Comparison of ENCODE assay signal across 16 cellular contexts in the genomic region with DNA sequence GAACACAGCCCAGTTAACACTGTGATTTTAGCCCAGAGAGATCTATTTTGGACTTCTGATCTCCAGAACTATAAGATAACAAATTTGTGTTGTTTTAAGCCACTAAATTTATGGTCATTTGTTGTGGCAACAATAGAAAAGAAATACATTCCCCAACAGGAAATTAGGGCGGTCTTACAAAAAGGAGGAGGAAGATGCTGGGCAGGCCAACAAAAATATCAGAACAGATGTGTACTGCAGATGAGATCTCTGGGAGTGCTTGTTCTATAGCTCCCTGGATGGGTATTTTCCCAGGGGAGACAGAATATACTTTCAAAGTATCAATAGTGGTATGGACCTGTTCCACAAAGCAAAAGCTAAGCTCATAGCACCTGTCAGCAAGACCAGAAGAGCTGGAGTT. TPM values are rescaled to one million over a fixed set of nuclear protein-coding genes. Genes with fewer than 3 reads are reported as not detected.
DNase-seq lines count a peak whose midpoint lies in the region; ATAC-seq and TF ChIP-seq lines count a peak whose summit lies in the region.
"Had no signal": no experiment of that assay in that cellular context is flagged by ENCODE, and none has a peak within 500 bp of the region (broad histone marks: within the 10 kb centered on the region; RNA-seq: fewer than 3 reads in every experiment).

No MANE protein-coding gene starts in this region.

- H3K27me3 Mint-ChIP-seq in natural killer cell (ENCODE audit: low read depth in 2 of 2): no peaks in the 10 kb centered on the region

- H3K27me3 ChIP-seq in adipocyte (replicated peaks; ENCODE audit: control insufficient read depth, insufficient read depth, low read length): no peaks in the 10 kb centered on the region

- DNase-seq in AG20443 (ENCODE audit: low spot score): peak; percentile 18
- peak; percentile 9 for DNase-seq in adipocyte (ENCODE audit: low read depth)
- DNase-seq in fibroblast of peridontal ligament (ENCODE audit: extremely low read depth): peak; percentile 24
- no peak for DNase-seq in natural killer cell
- DNase-seq in effector CD8-positive, alpha-beta T cell (lab: John Stamatoyannopoulos, UW): no peak
- no peak for DNase-seq in activated gamma-delta T cell (lab: John Stamatoyannopoulos, UW)
- DNase-seq: CD8-positive, alpha-beta memory T cell; NCI-H1048; NCI-H1694; NCI-H446; PC-3 had no signal

- H3K4me3 ChIP-seq in adipocyte (ENCODE audit: low read length): no peak overlapping the region
- H3K4me3 ChIP-seq: GM23338, K562 had no signal

- H3K36me3 ChIP-seq in adipocyte (ENCODE audit: control insufficient read depth, insufficient read depth, low read length, severe bottlenecking): no peaks in the 10 kb centered on the region

- intact Hi-C loops in natural killer cell (cut with micrococcal nuclease): no loop called here

- no peak overlapping the region for H3K9ac ChIP-seq in adipocyte (ENCODE audit: low read length)

- peaks cover 39 to 48% of the 10 kb centered on the region in 2 donors for H3K4me1 Mint-ChIP-seq in natural killer cell
- H3K4me1 Mint-ChIP-seq: GM23338 had no signal

- H3K4me3 Mint-ChIP-seq in natural killer cell: peak overlapping the region; percentile 63
- H3K4me3 Mint-ChIP-seq: B cell, GM23338 had no signal

- ATAC-seq in natural killer cell (no peak), GM21447 (IDR thresholded peaks at IDR 0.05; ENCODE audit: unreplicated experiment) (no peak), SK-N-SH treated with all-trans-retinoic acid at 6 μM for 48 hours (no peak)
- ATAC-seq: GM23338, K562, PC-3 had no signal

- H3K9me3 Mint-ChIP-seq in natural killer cell: no peaks in the 10 kb centered on the region
- H3K9me3 Mint-ChIP-seq: CD8-positive, alpha-beta memory T cell; GM23338 had no signal

- no peak for TF ChIP-seq CTCF in natural killer cell (IDR thresholded peaks at IDR 0.05)

- peaks cover 7% of the 10 kb centered on the region for H3K36me3 Mint-ChIP-seq in natural killer cell

- no peaks in the 10 kb centered on the region for H3K4me1 ChIP-seq in adipocyte (ENCODE audit: control insufficient read depth, insufficient read depth, low read length)

- H3K9me3 ChIP-seq in adipocyte (ENCODE audit: control insufficient read depth, low read length): no peaks in the 10 kb centered on the region

- H3K27ac Mint-ChIP-seq in natural killer cell: peak overlapping the region; percentile 58 to 87
- H3K27ac Mint-ChIP-seq: B cell, GM23338 had no signal

TF ChIP-seq in SK-N-SH treated with all-trans-retinoic acid at 6 μM for 48 hours, 23 proteins besides CTCF, POLR2A, EP300 and RAD21:
- no peak for TF ChIP-seq BACH2 (CRISPR knock-in tag; IDR thresholded peaks at IDR 0.05; ENCODE audit: borderline replicate concordance)
- no peak for TF ChIP-seq GLIS3 (CRISPR knock-in tag; IDR thresholded peaks at IDR 0.05)
- TF ChIP-seq, protein P1, sequence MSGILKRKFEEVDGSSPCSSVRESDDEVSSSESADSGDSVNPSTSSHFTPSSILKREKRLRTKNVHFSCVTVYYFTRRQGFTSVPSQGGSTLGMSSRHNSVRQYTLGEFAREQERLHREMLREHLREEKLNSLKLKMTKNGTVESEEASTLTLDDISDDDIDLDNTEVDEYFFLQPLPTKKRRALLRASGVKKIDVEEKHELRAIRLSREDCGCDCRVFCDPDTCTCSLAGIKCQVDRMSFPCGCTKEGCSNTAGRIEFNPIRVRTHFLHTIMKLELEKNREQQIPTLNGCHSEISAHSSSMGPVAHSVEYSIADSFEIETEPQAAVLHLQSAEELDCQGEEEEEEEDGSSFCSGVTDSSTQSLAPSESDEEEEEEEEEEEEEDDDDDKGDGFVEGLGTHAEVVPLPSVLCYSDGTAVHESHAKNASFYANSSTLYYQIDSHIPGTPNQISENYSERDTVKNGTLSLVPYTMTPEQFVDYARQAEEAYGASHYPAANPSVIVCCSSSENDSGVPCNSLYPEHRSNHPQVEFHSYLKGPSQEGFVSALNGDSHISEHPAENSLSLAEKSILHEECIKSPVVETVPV (CRISPR knock-in tag; IDR thresholded peaks at IDR 0.05): no peak
- no peak for TF ChIP-seq ZC3H10 (CRISPR knock-in tag; IDR thresholded peaks at IDR 0.05)
- TF ChIP-seq ISL1 (CRISPR knock-in tag; IDR thresholded peaks at IDR 0.05): no peak
TF ChIP-seq in SK-N-SH treated with all-trans-retinoic acid at 6 μM for 48 hours: peak in this region for 0.

RNA-seq across cellular contexts. Expression of a gene that starts 32.0 kb away (rescaled TPM):
- total RNA-seq in natural killer cell: 100 to 1,000 TPM in 1 of 3 donors, 10 to 100 TPM in 2; 13.9 to 110 (median 26.7) TPM

Comparison
In these comparisons a context has a peak if more than half of its experiments do, and no peak if none do; other contexts are left out.
1. DNase-seq: peak in AG20443 (single experiment), adipocyte (single experiment) and fibroblast of peridontal ligament (single experiment); none in natural killer cell (single experiment), effector CD8-positive, alpha-beta T cell (single experiment) and activated gamma-delta T cell (single experiment).